ENCODE assay signal across 1 cellular context in the genomic region with DNA sequence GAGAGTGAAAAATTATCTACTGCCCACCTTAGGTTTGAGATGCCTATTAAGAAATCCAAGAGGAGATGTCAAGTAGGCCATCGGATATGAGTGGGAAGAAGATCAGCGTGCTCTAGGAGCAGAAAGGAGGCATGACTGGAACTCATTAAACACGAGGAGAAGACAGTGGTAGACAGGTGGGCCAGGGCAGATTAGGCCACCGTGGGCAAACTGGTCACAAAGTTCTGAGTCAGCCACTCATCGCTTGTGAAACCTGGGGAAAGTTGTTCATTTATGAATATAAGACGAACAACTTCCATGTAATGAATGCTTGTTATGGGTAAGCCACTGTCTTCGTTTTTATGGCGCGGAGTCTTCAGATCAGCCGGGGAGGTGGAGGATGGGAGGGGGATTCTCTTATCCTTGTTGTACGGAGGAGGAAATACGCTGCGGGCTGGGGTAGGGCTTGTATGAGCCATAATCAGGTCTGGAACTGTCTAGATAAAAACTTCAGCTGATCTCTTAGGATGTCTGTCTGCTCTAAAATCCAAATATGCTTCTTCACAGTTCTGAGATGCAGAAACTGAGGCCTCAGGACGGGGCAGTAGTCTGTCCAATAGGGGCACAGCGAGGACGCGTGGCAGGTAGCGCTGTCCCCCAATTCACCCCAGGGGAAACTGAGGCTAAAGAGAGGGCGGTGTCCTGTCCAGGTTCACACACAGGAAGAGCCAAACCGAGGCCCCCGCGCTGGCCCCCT.
TF ChIP-seq lines count a peak whose summit lies in the region.

No MANE protein-coding gene starts in this region.

TF ChIP-seq in HCT116, 20 proteins besides CTCF, POLR2A, EP300 and RAD21 (continued from another document):
- TF ChIP-seq, protein P1, sequence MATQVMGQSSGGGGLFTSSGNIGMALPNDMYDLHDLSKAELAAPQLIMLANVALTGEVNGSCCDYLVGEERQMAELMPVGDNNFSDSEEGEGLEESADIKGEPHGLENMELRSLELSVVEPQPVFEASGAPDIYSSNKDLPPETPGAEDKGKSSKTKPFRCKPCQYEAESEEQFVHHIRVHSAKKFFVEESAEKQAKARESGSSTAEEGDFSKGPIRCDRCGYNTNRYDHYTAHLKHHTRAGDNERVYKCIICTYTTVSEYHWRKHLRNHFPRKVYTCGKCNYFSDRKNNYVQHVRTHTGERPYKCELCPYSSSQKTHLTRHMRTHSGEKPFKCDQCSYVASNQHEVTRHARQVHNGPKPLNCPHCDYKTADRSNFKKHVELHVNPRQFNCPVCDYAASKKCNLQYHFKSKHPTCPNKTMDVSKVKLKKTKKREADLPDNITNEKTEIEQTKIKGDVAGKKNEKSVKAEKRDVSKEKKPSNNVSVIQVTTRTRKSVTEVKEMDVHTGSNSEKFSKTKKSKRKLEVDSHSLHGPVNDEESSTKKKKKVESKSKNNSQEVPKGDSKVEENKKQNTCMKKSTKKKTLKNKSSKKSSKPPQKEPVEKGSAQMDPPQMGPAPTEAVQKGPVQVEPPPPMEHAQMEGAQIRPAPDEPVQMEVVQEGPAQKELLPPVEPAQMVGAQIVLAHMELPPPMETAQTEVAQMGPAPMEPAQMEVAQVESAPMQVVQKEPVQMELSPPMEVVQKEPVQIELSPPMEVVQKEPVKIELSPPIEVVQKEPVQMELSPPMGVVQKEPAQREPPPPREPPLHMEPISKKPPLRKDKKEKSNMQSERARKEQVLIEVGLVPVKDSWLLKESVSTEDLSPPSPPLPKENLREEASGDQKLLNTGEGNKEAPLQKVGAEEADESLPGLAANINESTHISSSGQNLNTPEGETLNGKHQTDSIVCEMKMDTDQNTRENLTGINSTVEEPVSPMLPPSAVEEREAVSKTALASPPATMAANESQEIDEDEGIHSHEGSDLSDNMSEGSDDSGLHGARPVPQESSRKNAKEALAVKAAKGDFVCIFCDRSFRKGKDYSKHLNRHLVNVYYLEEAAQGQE (IDR thresholded peaks at IDR 0.05; ENCODE audit: low read depth): no peak
- TF ChIP-seq ZFX (IDR thresholded peaks at IDR 0.05) (no peak), CEBPB (IDR thresholded peaks at IDR 0.05; ENCODE audit: low read depth) (no peak), ATF3 (IDR thresholded peaks at IDR 0.05) (no peak)
